Comparison of ENCODE assay signal across 1 cellular context in the genomic region with DNA sequence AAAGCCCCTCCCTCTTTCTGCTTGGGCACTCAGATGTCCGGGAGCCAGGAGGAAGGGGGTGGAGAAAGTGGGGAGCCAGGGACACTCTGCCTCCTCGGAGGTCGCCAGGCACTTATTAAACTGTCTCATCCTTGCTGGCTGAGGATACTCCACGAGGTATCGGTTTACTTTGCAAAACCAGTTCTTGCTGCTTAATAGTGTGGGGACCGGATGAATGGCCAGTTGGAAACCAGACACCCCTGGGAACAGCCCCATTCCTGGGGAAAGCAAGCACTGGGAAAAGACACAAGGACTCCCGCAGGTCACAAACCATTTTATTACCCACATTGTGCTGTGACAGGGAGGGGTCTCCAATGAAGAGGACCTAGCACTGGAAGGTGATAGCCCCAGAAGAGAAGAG.
TF ChIP-seq lines count a peak whose summit lies in the region.

No MANE protein-coding gene starts in this region.

TF ChIP-seq in GM23338, 12 proteins besides CTCF, POLR2A, EP300 and RAD21 (continued from another document):
- TF ChIP-seq, protein P1, sequence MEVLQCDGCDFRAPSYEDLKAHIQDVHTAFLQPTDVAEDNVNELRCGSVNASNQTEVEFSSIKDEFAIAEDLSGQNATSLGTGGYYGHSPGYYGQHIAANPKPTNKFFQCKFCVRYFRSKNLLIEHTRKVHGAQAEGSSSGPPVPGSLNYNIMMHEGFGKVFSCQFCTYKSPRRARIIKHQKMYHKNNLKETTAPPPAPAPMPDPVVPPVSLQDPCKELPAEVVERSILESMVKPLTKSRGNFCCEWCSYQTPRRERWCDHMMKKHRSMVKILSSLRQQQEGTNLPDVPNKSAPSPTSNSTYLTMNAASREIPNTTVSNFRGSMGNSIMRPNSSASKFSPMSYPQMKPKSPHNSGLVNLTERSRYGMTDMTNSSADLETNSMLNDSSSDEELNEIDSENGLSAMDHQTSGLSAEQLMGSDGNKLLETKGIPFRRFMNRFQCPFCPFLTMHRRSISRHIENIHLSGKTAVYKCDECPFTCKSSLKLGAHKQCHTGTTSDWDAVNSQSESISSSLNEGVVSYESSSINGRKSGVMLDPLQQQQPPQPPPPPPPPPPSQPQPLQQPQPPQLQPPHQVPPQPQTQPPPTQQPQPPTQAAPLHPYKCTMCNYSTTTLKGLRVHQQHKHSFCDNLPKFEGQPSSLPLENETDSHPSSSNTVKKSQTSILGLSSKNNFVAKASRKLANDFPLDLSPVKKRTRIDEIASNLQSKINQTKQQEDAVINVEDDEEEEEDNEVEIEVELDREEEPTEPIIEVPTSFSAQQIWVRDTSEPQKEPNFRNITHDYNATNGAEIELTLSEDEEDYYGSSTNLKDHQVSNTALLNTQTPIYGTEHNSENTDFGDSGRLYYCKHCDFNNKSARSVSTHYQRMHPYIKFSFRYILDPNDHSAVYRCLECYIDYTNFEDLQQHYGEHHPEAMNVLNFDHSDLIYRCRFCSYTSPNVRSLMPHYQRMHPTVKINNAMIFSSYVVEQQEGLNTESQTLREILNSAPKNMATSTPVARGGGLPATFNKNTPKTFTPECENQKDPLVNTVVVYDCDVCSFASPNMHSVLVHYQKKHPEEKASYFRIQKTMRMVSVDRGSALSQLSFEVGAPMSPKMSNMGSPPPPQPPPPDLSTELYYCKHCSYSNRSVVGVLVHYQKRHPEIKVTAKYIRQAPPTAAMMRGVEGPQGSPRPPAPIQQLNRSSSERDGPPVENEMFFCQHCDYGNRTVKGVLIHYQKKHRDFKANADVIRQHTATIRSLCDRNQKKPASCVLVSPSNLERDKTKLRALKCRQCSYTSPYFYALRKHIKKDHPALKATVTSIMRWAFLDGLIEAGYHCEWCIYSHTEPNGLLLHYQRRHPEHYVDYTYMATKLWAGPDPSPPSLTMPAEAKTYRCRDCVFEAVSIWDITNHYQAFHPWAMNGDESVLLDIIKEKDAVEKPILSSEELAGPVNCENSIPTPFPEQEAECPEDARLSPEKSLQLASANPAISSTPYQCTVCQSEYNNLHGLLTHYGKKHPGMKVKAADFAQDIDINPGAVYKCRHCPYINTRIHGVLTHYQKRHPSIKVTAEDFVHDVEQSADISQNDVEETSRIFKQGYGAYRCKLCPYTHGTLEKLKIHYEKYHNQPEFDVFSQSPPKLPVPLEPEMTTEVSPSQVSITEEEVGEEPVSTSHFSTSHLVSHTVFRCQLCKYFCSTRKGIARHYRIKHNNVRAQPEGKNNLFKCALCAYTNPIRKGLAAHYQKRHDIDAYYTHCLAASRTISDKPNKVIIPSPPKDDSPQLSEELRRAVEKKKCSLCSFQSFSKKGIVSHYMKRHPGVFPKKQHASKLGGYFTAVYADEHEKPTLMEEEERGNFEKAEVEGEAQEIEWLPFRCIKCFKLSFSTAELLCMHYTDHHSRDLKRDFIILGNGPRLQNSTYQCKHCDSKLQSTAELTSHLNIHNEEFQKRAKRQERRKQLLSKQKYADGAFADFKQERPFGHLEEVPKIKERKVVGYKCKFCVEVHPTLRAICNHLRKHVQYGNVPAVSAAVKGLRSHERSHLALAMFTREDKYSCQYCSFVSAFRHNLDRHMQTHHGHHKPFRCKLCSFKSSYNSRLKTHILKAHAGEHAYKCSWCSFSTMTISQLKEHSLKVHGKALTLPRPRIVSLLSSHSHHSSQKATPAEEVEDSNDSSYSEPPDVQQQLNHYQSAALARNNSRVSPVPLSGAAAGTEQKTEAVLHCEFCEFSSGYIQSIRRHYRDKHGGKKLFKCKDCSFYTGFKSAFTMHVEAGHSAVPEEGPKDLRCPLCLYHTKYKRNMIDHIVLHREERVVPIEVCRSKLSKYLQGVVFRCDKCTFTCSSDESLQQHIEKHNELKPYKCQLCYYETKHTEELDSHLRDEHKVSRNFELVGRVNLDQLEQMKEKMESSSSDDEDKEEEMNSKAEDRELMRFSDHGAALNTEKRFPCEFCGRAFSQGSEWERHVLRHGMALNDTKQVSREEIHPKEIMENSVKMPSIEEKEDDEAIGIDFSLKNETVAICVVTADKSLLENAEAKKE (CRISPR knock-in tag; IDR thresholded peaks at IDR 0.05): no peak
- TF ChIP-seq NANOG (IDR thresholded peaks at IDR 0.05; ENCODE audit: borderline replicate concordance) (no peak), ZNF331 (CRISPR knock-in tag; IDR thresholded peaks at IDR 0.05; ENCODE audit: low read depth) (no peak)
TF ChIP-seq in GM23338: peak in this region for 0.
